ENCODE assay signal across 7 cellular contexts in genomic region chr14:32933623-32933942, GRCh38. TPM values are rescaled to one million over a fixed set of nuclear protein-coding genes. Genes with fewer than 3 reads are reported as not detected.
A peak's percentile ranks its signal among the peaks of the same experiment; 100 is the strongest.
DNase-seq lines count a peak whose midpoint lies in the region; FAIRE-seq and TF ChIP-seq lines count a peak whose summit lies in the region.

No MANE protein-coding gene starts in this region.

- intact Hi-C loops in ascending aorta (cut with DNase I): loop anchor here (10.0 kb wide), 3 partner anchors 229 to 1011 kb away; partner anchors contain the start of gene ARHGAP5

- H3K4me3 ChIP-seq in HAP-1 (peak overlapping the region; percentile 36), ascending aorta (peak overlapping the region; percentile 55 to 70), subcutaneous abdominal adipose tissue (ENCODE audit: low read depth in 1 of 5, low read length in 5 of 5) (peak overlapping the region; percentile 58 to 69 (median 65))

- no peak overlapping the region for H3K27ac ChIP-seq in ascending aorta
- H3K27ac ChIP-seq in subcutaneous abdominal adipose tissue (ENCODE audit: low read depth, low read length): no peak overlapping the region

- in situ Hi-C loops in HAP-1 (cut with MboI; ENCODE audit: low sequenced_read_pairs): no loop called here

- DNase-seq in HAP-1 (ENCODE audit: low spot score in 2 of 2) (no peak), ascending aorta (ENCODE audit: low spot score in 2 of 2) (no peak), NCI-H146 treated with DMSO at 0.1 percent for 48 hours (lab: John Stamatoyannopoulos, UW; ENCODE audit: unreplicated experiment) (no peak), SHP77 treated with DMSO at 0.1 percent for 48 hours (lab: John Stamatoyannopoulos, UW) (no peak)
- DNase-seq in central memory CD4-positive, alpha-beta T cell: no peak

- no peaks in the 10 kb centered on the region for H3K9me3 ChIP-seq in HAP-1
- no peaks in the 10 kb centered on the region for H3K9me3 ChIP-seq in ascending aorta
- no peaks in the 10 kb centered on the region for H3K9me3 ChIP-seq in subcutaneous abdominal adipose tissue (ENCODE audit: control insufficient read depth in 5 of 5, low read length in 5 of 5)

- TF ChIP-seq CTCF in ascending aorta (IDR thresholded peaks at IDR 0.05): peak in 1 of 3 experiments; percentile 13

- peak; percentile 76 for FAIRE-seq in islet of Langerhans (lab: Jason Lieb, UNC)

- H3K36me3 ChIP-seq in HAP-1 (replicated peaks) (no peaks in the 10 kb centered on the region), ascending aorta (no peaks in the 10 kb centered on the region), subcutaneous abdominal adipose tissue (ENCODE audit: control insufficient read depth in 5 of 5, insufficient read depth in 5 of 5, low read length in 5 of 5) (no peaks in the 10 kb centered on the region)

- peaks cover 26% of the 10 kb centered on the region for H3K27me3 ChIP-seq in HAP-1 (ENCODE audit: low read depth)
- no peaks in the 10 kb centered on the region for H3K27me3 ChIP-seq in ascending aorta
- H3K27me3 ChIP-seq in subcutaneous abdominal adipose tissue (ENCODE audit: control insufficient read depth in 5 of 5, insufficient read depth in 4 of 5, low read length in 5 of 5): peaks cover 13 to 51% (median 34%) of the 10 kb centered on the region in 5 donors

- H3K9ac ChIP-seq in subcutaneous abdominal adipose tissue (ENCODE audit: low read length in 5 of 5): peak overlapping the region in 2 of 5 donors; percentile 35 to 43

- peaks cover 8% of the 10 kb centered on the region for H3K4me1 ChIP-seq in HAP-1
- H3K4me1 ChIP-seq in ascending aorta: peaks cover 3 to 15% of the 10 kb centered on the region in 2 donors
- peaks cover 0 to 36% (median 32%) of the 10 kb centered on the region in 5 donors for H3K4me1 ChIP-seq in subcutaneous abdominal adipose tissue (ENCODE audit: control insufficient read depth in 5 of 5, insufficient read depth in 5 of 5, low read length in 5 of 5)

RNA-seq across cellular contexts. Expression of gene NPAS3, which starts 5.1 kb away (rescaled TPM):
- not detected for total RNA-seq in ascending aorta
